In genomic region chr3:186520957-186521842, GRCh38 we compare ENCODE assay signal across 1 cellular context.
TF ChIP-seq lines count a peak whose summit lies in the region.

No MANE protein-coding gene starts in this region.

TF ChIP-seq in GM23338, 12 proteins besides CTCF, POLR2A, EP300 and RAD21:
- TF ChIP-seq EZH2 (IDR thresholded peaks at IDR 0.05; ENCODE audit: low read depth, unreplicated experiment) (no peak), REST (IDR thresholded peaks at IDR 0.05; ENCODE audit: unreplicated experiment) (no peak), NANOG (IDR thresholded peaks at IDR 0.05; ENCODE audit: borderline replicate concordance) (no peak), CREB1 (CRISPR knock-in tag; IDR thresholded peaks at IDR 0.05; ENCODE audit: low read depth) (no peak), POLR2AphosphoS5 (IDR thresholded peaks at IDR 0.05; ENCODE audit: low read depth) (no peak), ZNF114 (CRISPR knock-in tag; IDR thresholded peaks at IDR 0.05) (no peak), STAT1 (IDR thresholded peaks at IDR 0.05; ENCODE audit: unreplicated experiment) (no peak), JUNB (IDR thresholded peaks at IDR 0.05; ENCODE audit: unreplicated experiment) (no peak), ZNF331 (CRISPR knock-in tag; IDR thresholded peaks at IDR 0.05; ENCODE audit: low read depth) (no peak), ETS1 (IDR thresholded peaks at IDR 0.05) (no peak), ZNF462 (CRISPR knock-in tag; IDR thresholded peaks at IDR 0.05) (no peak), EZH2phosphoT487 (IDR thresholded peaks at IDR 0.05; ENCODE audit: unreplicated experiment) (no peak)
